ENCODE assay signal across 8 cellular contexts in the genomic region with DNA sequence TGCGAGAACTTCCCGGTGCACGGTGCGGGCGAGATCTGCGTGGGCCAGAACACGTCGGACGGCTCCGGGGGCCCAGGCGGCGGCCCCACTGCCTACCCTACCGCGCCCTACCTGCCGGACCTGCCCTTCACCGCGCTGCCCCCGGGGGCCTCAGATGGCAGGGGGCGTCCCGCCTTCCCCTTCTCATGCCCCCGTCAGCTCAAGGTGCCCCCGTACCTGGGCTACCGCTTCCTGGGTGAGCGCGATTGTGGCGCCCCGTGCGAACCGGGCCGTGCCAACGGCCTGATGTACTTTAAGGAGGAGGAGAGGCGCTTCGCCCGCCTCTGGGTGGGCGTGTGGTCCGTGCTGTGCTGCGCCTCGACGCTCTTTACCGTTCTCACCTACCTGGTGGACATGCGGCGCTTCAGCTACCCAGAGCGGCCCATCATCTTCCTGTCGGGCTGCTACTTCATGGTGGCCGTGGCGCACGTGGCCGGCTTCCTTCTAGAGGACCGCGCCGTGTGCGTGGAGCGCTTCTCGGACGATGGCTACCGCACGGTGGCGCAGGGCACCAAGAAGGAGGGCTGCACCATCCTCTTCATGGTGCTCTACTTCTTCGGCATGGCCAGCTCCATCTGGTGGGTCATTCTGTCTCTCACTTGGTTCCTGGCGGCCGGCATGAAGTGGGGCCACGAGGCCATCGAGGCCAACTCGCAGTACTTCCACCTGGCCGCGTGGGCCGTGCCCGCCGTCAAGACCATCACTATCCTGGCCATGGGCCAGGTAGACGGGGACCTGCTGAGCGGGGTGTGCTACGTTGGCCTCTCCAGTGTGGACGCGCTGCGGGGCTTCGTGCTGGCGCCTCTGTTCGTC. TPM values are rescaled to one million over a fixed set of nuclear protein-coding genes. Genes with fewer than 3 reads are reported as not detected.
DNase-seq lines count a peak whose midpoint lies in the region; ATAC-seq and TF ChIP-seq lines count a peak whose summit lies in the region.

No MANE protein-coding gene starts in this region.

- H3K27ac Mint-ChIP-seq in progenitor cell of endocrine pancreas: peak overlapping the region; percentile 91

- CTCF ChIA-PET in SK-N-SH (lab: Yijun Ruan, JAX): interaction anchor here (0.7 to 1.7 kb wide), 3 partner anchors 49 to 175 kb away, joined by 3 to 7 read pairs (median 3); no protein-coding TSS in a partner anchor

- H3K79me2 ChIP-seq in SK-N-SH (ENCODE audit: insufficient read depth): peaks cover 61% of the 10 kb centered on the region

- H2AFZ ChIP-seq in SK-N-SH (ENCODE audit: low read depth): no peak overlapping the region

- no peaks in the 10 kb centered on the region for H3K27me3 Mint-ChIP-seq in progenitor cell of endocrine pancreas

- H3K36me3 Mint-ChIP-seq in progenitor cell of endocrine pancreas (ENCODE audit: insufficient read depth): peaks cover 4% of the 10 kb centered on the region

- TF ChIP-seq EP300 in SK-N-SH (IDR thresholded peaks at IDR 0.05; ENCODE audit: borderline replicate concordance in 1 of 2, low read depth in 1 of 2, low read length in 1 of 2): no peak

- H3K27ac ChIP-seq in SK-N-SH (ENCODE audit: low read depth in 2 of 2, low read length in 1 of 2): peak overlapping the region; percentile 94; a peak in 3 of 4 replicates

- H3K9me3 Mint-ChIP-seq in progenitor cell of endocrine pancreas (ENCODE audit: low read depth): no peaks in the 10 kb centered on the region

- H3K4me2 ChIP-seq in SK-N-SH: peak overlapping the region; percentile 74

- ATAC-seq in SK-N-SH treated with all-trans-retinoic acid at 6 μM for 48 hours (no peak), Right ventricle myocardium superior (ENCODE audit: poor library complexity) (peak; percentile 37), HG02623 (IDR thresholded peaks at IDR 0.05; ENCODE audit: unreplicated experiment) (no peak), HG02870 (IDR thresholded peaks at IDR 0.05; ENCODE audit: unreplicated experiment) (no peak)

- peaks cover 30% of the 10 kb centered on the region for H3K4me1 Mint-ChIP-seq in progenitor cell of endocrine pancreas (ENCODE audit: low read depth)

- H3K27me3 ChIP-seq in SK-N-SH (ENCODE audit: insufficient read depth): no peaks in the 10 kb centered on the region

- H3K9me3 ChIP-seq in SK-N-SH: no peaks in the 10 kb centered on the region

- no peak overlapping the region for H3K4me3 Mint-ChIP-seq in progenitor cell of endocrine pancreas (ENCODE audit: low read depth)

- no peaks in the 10 kb centered on the region for H3K9me2 ChIP-seq in SK-N-SH

- peak overlapping the region; percentile 89 for H3K9ac ChIP-seq in SK-N-SH

- intact Hi-C loops in Right ventricle myocardium superior (cut with DNase I): no loop called here

- TF ChIP-seq CTCF in SK-N-SH (IDR thresholded peaks at IDR 0.05) (no peak), progenitor cell of endocrine pancreas (IDR thresholded peaks at IDR 0.05; ENCODE audit: unreplicated experiment) (peak; percentile 65)

- peaks cover 37% of the 10 kb centered on the region for H4K20me1 ChIP-seq in SK-N-SH (ENCODE audit: insufficient read depth)

- H3K4me3 ChIP-seq in SK-N-SH (ENCODE audit: low read depth in 2 of 2, low read length in 1 of 2): peak overlapping the region; percentile 69 to 88

- peaks cover 23 to 43% of the 10 kb centered on the region in 2 experiments for H3K4me1 ChIP-seq in SK-N-SH (ENCODE audit: control insufficient read depth in 1 of 2, insufficient read depth in 2 of 2, low read depth in 1 of 2, low read length in 1 of 2)

- DNase-seq in SK-N-SH (no peak), Right ventricle myocardium superior (peak; percentile 82), progenitor cell of endocrine pancreas (ENCODE audit: low spot score, unreplicated experiment) (peak; percentile 46), HT-29 (ENCODE audit: low spot score) (no peak)
- DNase-seq in activated T-cell treated with anti-CD3 and anti-CD28 coated beads, Interleukin-2, amount 50 U/mL, for 48 hours: peak; percentile 39 to 53

- POLR2A ChIA-PET in SK-N-SH (lab: Yijun Ruan, JAX): no interaction called here

- TF ChIP-seq RAD21 in SK-N-SH (IDR thresholded peaks at IDR 0.05; ENCODE audit: low read length): no peak

- WGBS in SK-N-SH (ENCODE audit: low lambda C conversion rate): 89% methylated on average over 43 of the region's 78 CpGs

- H3F3A ChIP-seq in SK-N-SH (replicated peaks; ENCODE audit: insufficient read depth): peaks cover 21% of the 10 kb centered on the region

- peaks cover 18 to 25% of the 10 kb centered on the region in 2 experiments for H3K36me3 ChIP-seq in SK-N-SH (replicated peaks in 1 of 2; ENCODE audit: control insufficient read depth in 1 of 2, insufficient read depth in 2 of 2, low read length in 1 of 2)

TF ChIP-seq in SK-N-SH, 30 proteins besides CTCF, POLR2A, EP300 and RAD21:
- TF ChIP-seq RCOR1 (IDR thresholded peaks at IDR 0.05; ENCODE audit: low read length) (no peak), FOXJ3 (CRISPR knock-in tag; IDR thresholded peaks at IDR 0.05) (no peak), GATA2 (CRISPR knock-in tag; IDR thresholded peaks at IDR 0.05) (no peak), GABPA (IDR thresholded peaks at IDR 0.05; ENCODE audit: low read depth) (no peak), JUND (IDR thresholded peaks at IDR 0.05) (no peak), CHD2 (IDR thresholded peaks at IDR 0.05; ENCODE audit: low read length, partially characterized antibody) (no peak), POLR2AphosphoS5 (IDR thresholded peaks at IDR 0.05; ENCODE audit: low read depth, low read length) (no peak)
- TF ChIP-seq, protein P1, sequence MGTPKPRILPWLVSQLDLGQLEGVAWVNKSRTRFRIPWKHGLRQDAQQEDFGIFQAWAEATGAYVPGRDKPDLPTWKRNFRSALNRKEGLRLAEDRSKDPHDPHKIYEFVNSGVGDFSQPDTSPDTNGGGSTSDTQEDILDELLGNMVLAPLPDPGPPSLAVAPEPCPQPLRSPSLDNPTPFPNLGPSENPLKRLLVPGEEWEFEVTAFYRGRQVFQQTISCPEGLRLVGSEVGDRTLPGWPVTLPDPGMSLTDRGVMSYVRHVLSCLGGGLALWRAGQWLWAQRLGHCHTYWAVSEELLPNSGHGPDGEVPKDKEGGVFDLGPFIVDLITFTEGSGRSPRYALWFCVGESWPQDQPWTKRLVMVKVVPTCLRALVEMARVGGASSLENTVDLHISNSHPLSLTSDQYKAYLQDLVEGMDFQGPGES (IDR thresholded peaks at IDR 0.05; ENCODE audit: low read depth, low read length): no peak

TF ChIP-seq in SK-N-SH treated with all-trans-retinoic acid at 6 μM for 48 hours, 23 proteins besides CTCF, POLR2A, EP300 and RAD21:
- TF ChIP-seq, protein P2, sequence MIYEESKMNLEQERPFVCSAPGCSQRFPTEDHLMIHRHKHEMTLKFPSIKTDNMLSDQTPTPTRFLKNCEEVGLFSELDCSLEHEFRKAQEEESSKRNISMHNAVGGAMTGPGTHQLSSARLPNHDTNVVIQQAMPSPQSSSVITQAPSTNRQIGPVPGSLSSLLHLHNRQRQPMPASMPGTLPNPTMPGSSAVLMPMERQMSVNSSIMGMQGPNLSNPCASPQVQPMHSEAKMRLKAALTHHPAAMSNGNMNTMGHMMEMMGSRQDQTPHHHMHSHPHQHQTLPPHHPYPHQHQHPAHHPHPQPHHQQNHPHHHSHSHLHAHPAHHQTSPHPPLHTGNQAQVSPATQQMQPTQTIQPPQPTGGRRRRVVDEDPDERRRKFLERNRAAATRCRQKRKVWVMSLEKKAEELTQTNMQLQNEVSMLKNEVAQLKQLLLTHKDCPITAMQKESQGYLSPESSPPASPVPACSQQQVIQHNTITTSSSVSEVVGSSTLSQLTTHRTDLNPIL (CRISPR knock-in tag; IDR thresholded peaks at IDR 0.05; ENCODE audit: low read depth): no peak
- no peak for TF ChIP-seq PPARA (CRISPR knock-in tag; IDR thresholded peaks at IDR 0.05; ENCODE audit: borderline replicate concordance)
- TF ChIP-seq TOX (CRISPR knock-in tag; IDR thresholded peaks at IDR 0.05; ENCODE audit: borderline replicate concordance): no peak
- no peak for TF ChIP-seq CSDC2 (CRISPR knock-in tag; IDR thresholded peaks at IDR 0.05)
- TF ChIP-seq GLIS3 (CRISPR knock-in tag; IDR thresholded peaks at IDR 0.05): no peak
- TF ChIP-seq ARNTL (CRISPR knock-in tag; IDR thresholded peaks at IDR 0.05; ENCODE audit: borderline replicate concordance, low read depth): no peak
- TF ChIP-seq TCF4 (CRISPR knock-in tag; IDR thresholded peaks at IDR 0.05; ENCODE audit: borderline replicate concordance): no peak
- no peak for TF ChIP-seq ZNF565 (CRISPR knock-in tag; conservative IDR thresholded peaks at IDR 0.05; ENCODE audit: low read depth)
- TF ChIP-seq SNAI2 (CRISPR knock-in tag; IDR thresholded peaks at IDR 0.05): no peak
- no peak for TF ChIP-seq ZFP3 (CRISPR knock-in tag; IDR thresholded peaks at IDR 0.05)

RNA-seq across cellular contexts. Expression of a gene that starts 1.7 kb away (rescaled TPM):
- 16.1 and 19.7 TPM in 2 replicates for polyA plus RNA-seq in SK-N-SH (2012; rRNA removed)
- polyA plus RNA-seq in SK-N-SH (2012; cell fraction: cytosol; rRNA removed): 17.1 and 21.4 TPM in 2 replicates
- polyA plus RNA-seq in SK-N-SH (2012; cell fraction: nucleus; rRNA removed): 12.2 and 15.3 TPM in 2 replicates
- total RNA-seq in Right ventricle myocardium superior (25.3 TPM), progenitor cell of endocrine pancreas (74.2 and 74.4 TPM in 2 replicates)
- total RNA-seq in HT-29 (2014; rRNA removed; shearing (Covaris generic)): 17.4 and 18.2 TPM in 2 replicates

RNA-seq across cellular contexts. Expression of a gene that starts 37.7 kb away (rescaled TPM):
- 0.07 and 0.11 TPM in 2 replicates for polyA plus RNA-seq in SK-N-SH (2012; rRNA removed)
- polyA plus RNA-seq in SK-N-SH (2012; cell fraction: cytosol; rRNA removed): 0.04 and 0.05 TPM in 2 replicates
- 0.46 and 0.64 TPM in 2 replicates for polyA plus RNA-seq in SK-N-SH (2012; cell fraction: nucleus; rRNA removed)
- total RNA-seq in Right ventricle myocardium superior (not detected), progenitor cell of endocrine pancreas (not detected in 2 replicates)
- total RNA-seq in HT-29 (2014; rRNA removed; shearing (Covaris generic)): 0.05 TPM in 1 of 2 replicates, not detected in the other

Comparison
In these comparisons a context has a peak if more than half of its experiments do, and no peak if none do; other contexts are left out.
1. DNase-seq: peak in activated T-cell treated with anti-CD3 and anti-CD28 coated beads, Interleukin-2, amount 50 U/mL, for 48 hours (2 of 2), Right ventricle myocardium superior (single experiment) and progenitor cell of endocrine pancreas (single experiment); none in SK-N-SH (single experiment) and HT-29 (single experiment).